Comparison of ENCODE assay signal across 25 cellular contexts in the genomic region with DNA sequence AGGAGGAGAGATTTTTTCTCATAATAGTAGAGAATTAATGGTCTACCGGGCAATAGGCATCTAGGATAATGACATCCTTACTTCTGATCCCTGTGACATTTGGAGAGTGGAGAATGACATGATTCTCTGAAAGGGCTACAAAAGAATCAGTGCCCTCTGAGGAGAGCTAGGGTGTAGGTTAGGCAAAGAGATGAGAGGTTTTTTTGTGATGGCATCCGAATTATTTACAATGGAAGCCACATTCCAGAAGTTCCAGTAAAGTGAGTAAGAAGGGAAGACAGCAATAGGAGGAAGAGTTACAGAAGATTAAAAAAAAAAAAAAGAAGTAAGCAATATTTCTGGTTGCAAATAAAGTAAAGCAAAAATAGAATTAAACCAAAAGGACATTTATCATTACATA.
DNase-seq lines count a peak whose midpoint lies in the region; ATAC-seq, FAIRE-seq and TF ChIP-seq lines count a peak whose summit lies in the region.
"Had no signal": no experiment of that assay in that cellular context is flagged by ENCODE, and none has a peak within 500 bp of the region (broad histone marks: within the 10 kb centered on the region; RNA-seq: fewer than 3 reads in every experiment).

No MANE protein-coding gene starts in this region.

- H3K18ac ChIP-seq in neuronal stem cell (ENCODE audit: low read length), result no peak overlapping the region

- no CpG with 5 or more reads among the region's 2 CpGs for WGBS in neuronal stem cell (ENCODE audit: extremely low coverage in 2 of 2, insufficient read length in 2 of 2, insufficient replicate concordance in 1 of 2), 2 donors
- WGBS in pancreas, 2 donors, result 37 to 41% methylated on average over 2 of the region's 2 CpGs
- WGBS in right cardiac atrium, result 53% methylated on average over 2 of the region's 2 CpGs

- H3K36me3 Mint-ChIP-seq in Calu3 (ENCODE audit: insufficient read depth, unreplicated experiment), result peaks cover 13% of the 10 kb centered on the region
- H3K36me3 Mint-ChIP-seq: activated CD8-positive, alpha-beta memory T cell treated with anti-CD3 and anti-CD28 coated beads, Interleukin-2, amount 10 ng/mL, durations not matched to agents 7 days and 5 days; activated naive CD8-positive, alpha-beta T cell treated with anti-CD3 and anti-CD28 coated beads for 36 hours; CD8-positive, alpha-beta T cell; stimulated activated memory B cell treated with anti-CD40 and anti-IgM and Interleukin-4, amounts not matched to agents 10 μg/mL and 1 μg/mL and 100 μg/mL, for 72 hours; T-cell had no signal

- intact Hi-C loops in Calu3 (cut with micrococcal nuclease; ENCODE audit: unreplicated experiment) (loop anchor here (2.0 to 5.0 kb wide), 3 partner anchors 103 to 372 kb away; no protein-coding TSS in a partner anchor), pancreas (cut with DNase I) (no loop called here), right cardiac atrium (cut with DNase I) (no loop called here)

- H3K27me3 ChIP-seq in neuronal stem cell (ENCODE audit: control insufficient read depth in 3 of 3, insufficient read depth in 3 of 3, low read depth in 1 of 3, low read length in 3 of 3) (no peaks in the 10 kb centered on the region), pancreas (no peaks in the 10 kb centered on the region), right cardiac atrium (ENCODE audit: control insufficient read depth, insufficient read depth) (no peaks in the 10 kb centered on the region)
- H3K27me3 ChIP-seq: heart right ventricle, ovary had no signal

- H3K79me1 ChIP-seq in neuronal stem cell (ENCODE audit: low read depth, low read length), result no peaks in the 10 kb centered on the region

- no peak overlapping the region for H2BK5ac ChIP-seq in neuronal stem cell (ENCODE audit: low read length)

- CTCF ChIA-PET in Calu3 (lab: Charles Lee), result interaction anchor here (0.7 kb wide), 1 partner anchor 341 kb away, joined by 8 read pairs; no protein-coding TSS in a partner anchor

- ATAC-seq in HG03460 (IDR thresholded peaks at IDR 0.05; ENCODE audit: unreplicated experiment) (no peak), pancreas (no peak), right cardiac atrium (no peak)
- ATAC-seq: activated CD8-positive, alpha-beta memory T cell treated with anti-CD3 and anti-CD28 coated beads, Interleukin-2, amount 10 ng/mL, durations not matched to agents 7 days and 5 days; CD8-positive, alpha-beta T cell; heart right ventricle; lower lobe of right lung; Right ventricle myocardium inferior; sciatic nerve; stimulated activated memory B cell treated with anti-CD40 and anti-IgM and Interleukin-4, amounts not matched to agents 10 μg/mL and 1 μg/mL and 100 μg/mL, for 72 hours; T-cell had no signal

- no peak overlapping the region for H3K4me2 ChIP-seq in neuronal stem cell (ENCODE audit: insufficient read depth, low read length, poor library complexity, severe bottlenecking)

- no peak overlapping the region for H3K4me3 Mint-ChIP-seq in Calu3 (ENCODE audit: low read depth, unreplicated experiment)
- H3K4me3 Mint-ChIP-seq: activated CD8-positive, alpha-beta memory T cell treated with anti-CD3 and anti-CD28 coated beads, Interleukin-2, amount 10 ng/mL, durations not matched to agents 7 days and 5 days; activated naive CD8-positive, alpha-beta T cell treated with anti-CD3 and anti-CD28 coated beads for 36 hours; CD8-positive, alpha-beta T cell; naive B cell; stimulated activated memory B cell treated with anti-CD40 and anti-IgM and Interleukin-4, amounts not matched to agents 10 μg/mL and 1 μg/mL and 100 μg/mL, for 72 hours; T-cell had no signal

- H3K9ac ChIP-seq in neuronal stem cell (ENCODE audit: low read depth, low read length, poor library complexity), result no peak overlapping the region

- H3K36me3 ChIP-seq in neuronal stem cell (replicated peaks in 1 of 2; ENCODE audit: control insufficient read depth in 2 of 2, insufficient read depth in 2 of 2, low read length in 2 of 2) (no peaks in the 10 kb centered on the region), pancreas (no peaks in the 10 kb centered on the region)
- H3K36me3 ChIP-seq: heart right ventricle, lower lobe of right lung, ovary, thoracic aorta had no signal

- no peak for DNase-seq in Calu3
- DNase-seq in NCI-H2227 (lab: John Stamatoyannopoulos, UW; ENCODE audit: unreplicated experiment), result peak; percentile 59
- DNase-seq in fibroblast of pulmonary artery (ENCODE audit: low read depth), result peak; percentile 7
- DNase-seq in neuronal stem cell (ENCODE audit: low spot score), result peak; percentile 18
- DNase-seq in stimulated activated CD4-positive, alpha-beta T cell treated with anti-CD3 and anti-CD28 coated beads, Interleukin-4, amount 100 ng/mL, for 1 hour, result no peak
- no peak for DNase-seq in pancreas
- DNase-seq in right cardiac atrium, result no peak
- DNase-seq: activated CD4-positive, alpha-beta T cell treated with anti-CD3 and anti-CD28 coated beads for 4 hours; activated CD8-positive, alpha-beta memory T cell treated with anti-CD3 and anti-CD28 coated beads, Interleukin-2, amount 10 ng/mL, durations not matched to agents 7 days and 5 days; activated naive CD8-positive, alpha-beta T cell treated with anti-CD3 and anti-CD28 coated beads for 36 hours; CD8-positive, alpha-beta T cell; DND-41; heart right ventricle; lower lobe of right lung; naive B cell; NCI-H748 treated with DMSO at 0.1 percent for 48 hours; OCI-M1; ovary; T-cell had no signal

- H3K4me1 Mint-ChIP-seq in Calu3 (ENCODE audit: low read depth, unreplicated experiment), result peaks cover 82% of the 10 kb centered on the region
- H3K4me1 Mint-ChIP-seq: activated CD8-positive, alpha-beta memory T cell treated with anti-CD3 and anti-CD28 coated beads, Interleukin-2, amount 10 ng/mL, durations not matched to agents 7 days and 5 days; activated naive CD8-positive, alpha-beta T cell treated with anti-CD3 and anti-CD28 coated beads for 36 hours; naive B cell; stimulated activated memory B cell treated with anti-CD40 and anti-IgM and Interleukin-4, amounts not matched to agents 10 μg/mL and 1 μg/mL and 100 μg/mL, for 72 hours; T-cell had no signal

- H3K4me1 ChIP-seq in neuronal stem cell (ENCODE audit: control insufficient read depth in 2 of 2, insufficient read depth in 1 of 2, low read depth in 1 of 2, low read length in 2 of 2) (peaks cover 0 to 5% of the 10 kb centered on the region in 2 donors), pancreas (no peaks in the 10 kb centered on the region), right cardiac atrium (ENCODE audit: control insufficient read depth, insufficient read depth, low read length) (no peaks in the 10 kb centered on the region)
- H3K4me1 ChIP-seq: heart right ventricle, lower lobe of right lung had no signal

- H3K27ac Mint-ChIP-seq in Calu3 (ENCODE audit: unreplicated experiment), result peak overlapping the region; percentile 71
- H3K27ac Mint-ChIP-seq: activated CD8-positive, alpha-beta memory T cell treated with anti-CD3 and anti-CD28 coated beads, Interleukin-2, amount 10 ng/mL, durations not matched to agents 7 days and 5 days; activated naive CD8-positive, alpha-beta T cell treated with anti-CD3 and anti-CD28 coated beads for 36 hours; activated T-helper 2 cell treated with anti-CD3 and anti-CD28 coated beads, Interferon-gamma antibody, Interleukin-2, Interleukin-4, amounts not matched to agents 10 μg/mL and 5 μg/mL and 100 μg/mL, durations not matched to agents 14 hours and 24 hours and 36 hours; CD8-positive, alpha-beta T cell; naive B cell; stimulated activated memory B cell treated with anti-CD40 and anti-IgM and Interleukin-4, amounts not matched to agents 10 μg/mL and 1 μg/mL and 100 μg/mL, for 72 hours; T-cell had no signal

- no peak overlapping the region for H3K14ac ChIP-seq in neuronal stem cell (ENCODE audit: low read length)

- H3K4ac ChIP-seq in neuronal stem cell (ENCODE audit: low read length), result no peak overlapping the region

- H2AFZ ChIP-seq in neuronal stem cell (ENCODE audit: low read length), result no peak overlapping the region

- no TSS peak for BruUV-seq in Calu3 (replicated peaks; lab: Mats Ljungman, UMichigan)

- no peaks in the 10 kb centered on the region for H3K27me3 Mint-ChIP-seq in Calu3 (ENCODE audit: unreplicated experiment)
- H3K27me3 Mint-ChIP-seq: activated CD8-positive, alpha-beta memory T cell treated with anti-CD3 and anti-CD28 coated beads, Interleukin-2, amount 10 ng/mL, durations not matched to agents 7 days and 5 days; activated naive CD8-positive, alpha-beta T cell treated with anti-CD3 and anti-CD28 coated beads for 36 hours; stimulated activated memory B cell treated with anti-CD40 and anti-IgM and Interleukin-4, amounts not matched to agents 10 μg/mL and 1 μg/mL and 100 μg/mL, for 72 hours had no signal

- FAIRE-seq in pancreas (lab: Jason Lieb, UNC), result no peak

- H2BK12ac ChIP-seq in neuronal stem cell (ENCODE audit: low read length), result no peak overlapping the region

- no peak overlapping the region for H4K91ac ChIP-seq in neuronal stem cell (ENCODE audit: low read depth, low read length, poor library complexity)

- H3K9me3 Mint-ChIP-seq in Calu3 (ENCODE audit: low read depth, unreplicated experiment), result peaks cover 5% of the 10 kb centered on the region

- no peak overlapping the region for H3K4me3 ChIP-seq in fibroblast of pulmonary artery (replicated peaks; ENCODE audit: low read depth, low read length)
- H3K4me3 ChIP-seq in neuronal stem cell (ENCODE audit: low read length in 2 of 2), result no peak overlapping the region
- H3K4me3 ChIP-seq in pancreas, result no peak overlapping the region
- H3K4me3 ChIP-seq in right cardiac atrium (ENCODE audit: low read length), result no peak overlapping the region
- H3K4me3 ChIP-seq: heart right ventricle, lower lobe of right lung, ovary, thoracic aorta had no signal

- H3K27ac ChIP-seq in neuronal stem cell (replicated peaks; ENCODE audit: low read length), result peak overlapping the region; percentile 33
- no peak overlapping the region for H3K27ac ChIP-seq in pancreas
- H3K27ac ChIP-seq in right cardiac atrium (ENCODE audit: low read length), result no peak overlapping the region
- H3K27ac ChIP-seq: heart right ventricle, lower lobe of right lung, ovary, thoracic aorta had no signal

- TF ChIP-seq CTCF in Calu3 (IDR thresholded peaks at IDR 0.05; ENCODE audit: unreplicated experiment), result no peak
- TF ChIP-seq CTCF in fibroblast of pulmonary artery (IDR thresholded peaks at IDR 0.05; ENCODE audit: low read length, missing control alignments), result no peak
- no peak for TF ChIP-seq CTCF in pancreas (IDR thresholded peaks at IDR 0.05)

- no peak overlapping the region for H2BK120ac ChIP-seq in neuronal stem cell (ENCODE audit: low read depth, low read length)

- H3K9me3 ChIP-seq in neuronal stem cell (replicated peaks in 1 of 2; ENCODE audit: control insufficient read depth in 2 of 2, insufficient read depth in 1 of 2, low read depth in 1 of 2, low read length in 2 of 2) (peaks cover 0 to 2% of the 10 kb centered on the region in 2 donors), pancreas (no peaks in the 10 kb centered on the region), right cardiac atrium (ENCODE audit: control insufficient read depth, low read length) (no peaks in the 10 kb centered on the region)
- H3K9me3 ChIP-seq: lower lobe of right lung, ovary, thoracic aorta had no signal

- no peak overlapping the region for H3K23ac ChIP-seq in neuronal stem cell (ENCODE audit: low read depth, low read length, poor library complexity)

- no peak overlapping the region for H2AK5ac ChIP-seq in neuronal stem cell (ENCODE audit: low read depth, low read length)

- H4K8ac ChIP-seq in neuronal stem cell (ENCODE audit: low read depth, low read length), result no peak overlapping the region

- H2BK15ac ChIP-seq in neuronal stem cell (ENCODE audit: low read length), result no peak overlapping the region

Comparison
In these comparisons a context has a peak if more than half of its experiments do, and no peak if none do; other contexts are left out.
1. DNase-seq: peak in NCI-H2227 (single experiment), fibroblast of pulmonary artery (single experiment) and neuronal stem cell (single experiment); none in Calu3 (single experiment), stimulated activated CD4-positive, alpha-beta T cell treated with anti-CD3 and anti-CD28 coated beads, Interleukin-4, amount 100 ng/mL, for 1 hour (single experiment), pancreas (0 of 6) and right cardiac atrium (0 of 3).